29 cellular contexts compared by ENCODE assay signal in genomic region chr12:65598688-65599087, GRCh38.
"Had no signal": no experiment of that assay in that cellular context is flagged by ENCODE, and none has a peak within 500 bp of the region (broad histone marks: within the 10 kb centered on the region; RNA-seq: fewer than 3 reads in every experiment).

No MANE protein-coding gene starts in this region.

- ATAC-seq: activated naive CD4-positive, alpha-beta T cell treated with anti-CD3 and anti-CD28 coated beads, Interleukin-2, amount 50 U/mL, for 72 hours; activated naive CD8-positive, alpha-beta T cell treated with anti-CD3 and anti-CD28 coated beads, Interleukin-2, amount 50 U/mL, for 24 hours; activated T-cell treated with anti-CD3 and anti-CD28 coated beads, Interleukin-2, amount 50 U/mL, for 4 hours; body of pancreas; T-helper 17 cell had no signal

- H3K36me3 ChIP-seq: ascending aorta, SJCRH30 had no signal

- H3K9me3 ChIP-seq: ascending aorta, body of pancreas, SJCRH30 had no signal

- H3K9ac ChIP-seq: KMS-11 had no signal

- H3K4me3 ChIP-seq: ascending aorta, body of pancreas, SJCRH30 had no signal

- H3K4me2 ChIP-seq: KMS-11 had no signal

- H3K4me3 Mint-ChIP-seq: activated B cell treated with CpG ODN at 0.5 μM for 24 hours; activated CD4-positive, alpha-beta memory T cell treated with anti-CD3 and anti-CD28 coated beads for 36 hours; activated CD4-positive, alpha-beta T cell treated with anti-CD3 and anti-CD28 coated beads, Interleukin-2, amount 10 ng/mL, durations not matched to agents 24 days and 14 days; activated naive CD8-positive, alpha-beta T cell treated with anti-CD3 and anti-CD28 coated beads, Interleukin-2, amount 50 U/mL, for 24 hours; activated T-cell treated with anti-CD3 and anti-CD28 coated beads, Interleukin-2, amount 50 U/mL, for 4 hours; central memory CD8-positive, alpha-beta T cell; T-helper 17 cell had no signal

- H3K9me3 Mint-ChIP-seq: activated B cell treated with CpG ODN at 0.5 μM for 24 hours; activated CD4-positive, alpha-beta memory T cell treated with anti-CD3 and anti-CD28 coated beads for 36 hours; activated CD4-positive, alpha-beta T cell treated with anti-CD3 and anti-CD28 coated beads, Interleukin-2, amount 10 ng/mL, durations not matched to agents 24 days and 14 days; activated naive CD4-positive, alpha-beta T cell treated with anti-CD3 and anti-CD28 coated beads, Interleukin-2, amount 50 U/mL, for 72 hours; activated naive CD8-positive, alpha-beta T cell treated with anti-CD3 and anti-CD28 coated beads, Interleukin-2, amount 50 U/mL, for 24 hours; activated T-cell treated with anti-CD3 and anti-CD28 coated beads, Interleukin-2, amount 50 U/mL, for 4 hours; central memory CD8-positive, alpha-beta T cell had no signal

- H3K27ac ChIP-seq: ascending aorta, body of pancreas, KMS-11, SJCRH30 had no signal

- H3K4me1 Mint-ChIP-seq: activated B cell treated with CpG ODN at 0.5 μM for 24 hours; central memory CD8-positive, alpha-beta T cell; T-helper 17 cell had no signal

- DNase-seq: activated B cell treated with CpG ODN at 0.5 μM for 24 hours; activated CD4-positive, alpha-beta memory T cell treated with anti-CD3 and anti-CD28 coated beads for 36 hours; activated CD4-positive, alpha-beta T cell treated with anti-CD3 and anti-CD28 coated beads for 1 hour; activated CD4-positive, alpha-beta T cell treated with anti-CD3 and anti-CD28 coated beads, Interleukin-2, amount 10 ng/mL, durations not matched to agents 24 days and 14 days; activated CD8-positive, alpha-beta memory T cell treated with anti-CD3 and anti-CD28 coated beads for 24 hours; activated effector memory CD4-positive, alpha-beta T cell treated with anti-CD3 and anti-CD28 coated beads, Interleukin-2, amount 50 U/mL, for 16 hours; activated naive CD4-positive, alpha-beta T cell treated with Interleukin-2 at 50 U/mL for 16 hours; activated naive CD8-positive, alpha-beta T cell treated with anti-CD3 and anti-CD28 coated beads, Interleukin-2, amount 50 U/mL, for 24 hours; activated T-cell treated with anti-CD3 and anti-CD28 coated beads, Interleukin-2, amount 50 U/mL, for 4 hours; amniotic stem cell; body of pancreas; MV-4-11; NCI-H1105; NCI-H1436; NCI-H1694 treated with DMSO at 0.1 percent for 48 hours; NCI-H2029 treated with DMSO at 0.1 percent for 48 hours; NCI-H345; NCI-H510A; NCI-H526 treated with DMSO at 0.1 percent for 48 hours; NCI-H82; Right ventricle myocardium superior; RPMI8226; SJCRH30; T-helper 17 cell; T-helper 9 cell had no signal

- H3K27ac Mint-ChIP-seq: activated B cell treated with CpG ODN at 0.5 μM for 24 hours; activated CD4-positive, alpha-beta memory T cell treated with anti-CD3 and anti-CD28 coated beads for 36 hours; activated CD4-positive, alpha-beta T cell treated with anti-CD3 and anti-CD28 coated beads, Interleukin-2, amount 10 ng/mL, durations not matched to agents 24 days and 14 days; activated naive CD4-positive, alpha-beta T cell treated with anti-CD3 and anti-CD28 coated beads, Interleukin-2, amount 50 U/mL, for 72 hours; activated naive CD8-positive, alpha-beta T cell treated with anti-CD3 and anti-CD28 coated beads, Interleukin-2, amount 50 U/mL, for 24 hours; T-helper 17 cell had no signal

- H3K36me3 Mint-ChIP-seq: activated CD4-positive, alpha-beta memory T cell treated with anti-CD3 and anti-CD28 coated beads for 36 hours; activated naive CD4-positive, alpha-beta T cell treated with anti-CD3 and anti-CD28 coated beads, Interleukin-2, amount 50 U/mL, for 72 hours had no signal

- H3K27me3 ChIP-seq: ascending aorta, body of pancreas, SJCRH30 had no signal
